In genomic region chr17:17525956-17526355, GRCh38 we compare ENCODE assay signal across 17 cellular contexts. TPM values are rescaled to one million over a fixed set of nuclear protein-coding genes. Genes with fewer than 3 reads are reported as not detected.
A peak's percentile ranks its signal among the peaks of the same experiment; 100 is the strongest.
DNase-seq lines count a peak whose midpoint lies in the region; ATAC-seq and TF ChIP-seq lines count a peak whose summit lies in the region.
"Had no signal": no experiment of that assay in that cellular context is flagged by ENCODE, and none has a peak within 500 bp of the region (broad histone marks: within the 10 kb centered on the region; RNA-seq: fewer than 3 reads in every experiment).

No MANE protein-coding gene starts in this region.

- peak overlapping the region; percentile 9 for H3K27ac Mint-ChIP-seq in progenitor cell of endocrine pancreas
- no peak overlapping the region for H3K27ac Mint-ChIP-seq in stimulated activated naive CD8-positive, alpha-beta T cell treated with anti-CD3 and anti-CD28 coated beads, Interleukin-15, amount 100 ng/mL, for 72 hours
- H3K27ac Mint-ChIP-seq: B cell; CD4-positive, alpha-beta T cell had no signal

- 34 to 47% methylated on average over 6 of the region's 6 CpGs for WGBS in testis, 2 donors

- H3K27me3 Mint-ChIP-seq in progenitor cell of endocrine pancreas = no peaks in the 10 kb centered on the region
- no peaks in the 10 kb centered on the region for H3K27me3 Mint-ChIP-seq in stimulated activated naive CD8-positive, alpha-beta T cell treated with anti-CD3 and anti-CD28 coated beads, Interleukin-15, amount 100 ng/mL, for 72 hours
- H3K27me3 Mint-ChIP-seq: B cell; CD4-positive, alpha-beta T cell; IgD-negative memory B cell had no signal

- TF ChIP-seq CTCF in right atrium auricular region (IDR thresholded peaks at IDR 0.05) = no peak
- TF ChIP-seq CTCF in progenitor cell of endocrine pancreas (IDR thresholded peaks at IDR 0.05; ENCODE audit: unreplicated experiment) = no peak
- no peak for TF ChIP-seq CTCF in testis (IDR thresholded peaks at IDR 0.05)

- peak overlapping the region; percentile 75 to 87 for H3K27ac ChIP-seq in right atrium auricular region
- H3K27ac ChIP-seq in testis = peak overlapping the region; percentile 18 to 56

- H3K4me3 ChIP-seq in right atrium auricular region = no peak overlapping the region
- no peak overlapping the region for H3K4me3 ChIP-seq in testis

- ATAC-seq in esophagus mucosa = peak; percentile 38
- ATAC-seq in stimulated activated naive CD8-positive, alpha-beta T cell treated with anti-CD3 and anti-CD28 coated beads, Interleukin-15, amount 100 ng/mL, for 72 hours = no peak
- ATAC-seq: PC-3 had no signal

- no peaks in the 10 kb centered on the region for H3K9me3 ChIP-seq in right atrium auricular region
- no peaks in the 10 kb centered on the region for H3K9me3 ChIP-seq in testis

- TF ChIP-seq POLR2A in testis (IDR thresholded peaks at IDR 0.05) = no peak

- no peaks in the 10 kb centered on the region for H3K9me3 Mint-ChIP-seq in progenitor cell of endocrine pancreas (ENCODE audit: low read depth)
- no peaks in the 10 kb centered on the region for H3K9me3 Mint-ChIP-seq in stimulated activated naive CD8-positive, alpha-beta T cell treated with anti-CD3 and anti-CD28 coated beads, Interleukin-15, amount 100 ng/mL, for 72 hours
- H3K9me3 Mint-ChIP-seq: CD4-positive, alpha-beta T cell; IgD-negative memory B cell had no signal

- peaks cover 0 to 39% of the 10 kb centered on the region in 2 donors for H3K4me1 ChIP-seq in right atrium auricular region
- H3K4me1 ChIP-seq in testis = peaks cover 41% of the 10 kb centered on the region

- peaks cover 3% of the 10 kb centered on the region for H3K36me3 Mint-ChIP-seq in progenitor cell of endocrine pancreas (ENCODE audit: insufficient read depth)
- H3K36me3 Mint-ChIP-seq: IgD-negative memory B cell had no signal

- H3K4me1 Mint-ChIP-seq in progenitor cell of endocrine pancreas (ENCODE audit: low read depth) = peaks cover 10% of the 10 kb centered on the region
- no peaks in the 10 kb centered on the region for H3K4me1 Mint-ChIP-seq in stimulated activated naive CD8-positive, alpha-beta T cell treated with anti-CD3 and anti-CD28 coated beads, Interleukin-15, amount 100 ng/mL, for 72 hours
- H3K4me1 Mint-ChIP-seq: B cell had no signal

- intact Hi-C loops in testis (cut with DNase I; ENCODE audit: low total_unique reads) = no loop called here

- no peak overlapping the region for H3K4me3 Mint-ChIP-seq in progenitor cell of endocrine pancreas (ENCODE audit: low read depth)
- H3K4me3 Mint-ChIP-seq in stimulated activated naive CD8-positive, alpha-beta T cell treated with anti-CD3 and anti-CD28 coated beads, Interleukin-15, amount 100 ng/mL, for 72 hours = no peak overlapping the region
- H3K4me3 Mint-ChIP-seq: B cell; CD4-positive, alpha-beta T cell; IgD-negative memory B cell had no signal

- H3K36me3 ChIP-seq in right atrium auricular region (no peaks in the 10 kb centered on the region), testis (ENCODE audit: low read depth, missing control alignments) (no peaks in the 10 kb centered on the region)

- no peak for DNase-seq in right atrium auricular region (ENCODE audit: low spot score)
- DNase-seq in progenitor cell of endocrine pancreas (ENCODE audit: low spot score, unreplicated experiment) = no peak
- peak; percentile 53 for DNase-seq in testis
- no peak for DNase-seq in stimulated activated naive CD8-positive, alpha-beta T cell treated with anti-CD3 and anti-CD28 coated beads, Interleukin-15, amount 100 ng/mL, for 72 hours
- DNase-seq in NCI-H146 (lab: John Stamatoyannopoulos, UW) = no peak
- no peak for DNase-seq in central memory CD4-positive, alpha-beta T cell
- DNase-seq: ACHN; Calu3; CD4-positive, alpha-beta T cell; DMS79; HCEC 1CT; NCI-H1417 treated with DMSO at 0.1 percent for 48 hours; PC-3 had no signal

- H3K27me3 ChIP-seq in right atrium auricular region (no peaks in the 10 kb centered on the region), testis (no peaks in the 10 kb centered on the region)

RNA-seq across cellular contexts. Expression of gene RASD1, which starts 29.8 kb away (rescaled TPM):
- total RNA-seq in esophagus mucosa = 0.60 TPM
- 100 to 1,000 TPM in 1 of 2 donors, 10 to 100 TPM in 1; 37.9 to 131 TPM for total RNA-seq in right atrium auricular region
- total RNA-seq in progenitor cell of endocrine pancreas = 4.6 and 5.6 TPM in 2 replicates
- total RNA-seq in testis = 100 to 1,000 TPM in 1 of 2 donors, 10 to 100 TPM in 1; 99.7 to 129 TPM
- 50.1 TPM for polyA plus RNA-seq in testis (ENCODE audit: insufficient read depth, low read depth, low replicate concordance)
- total RNA-seq: Calu3, LHCN-M2 had no signal

RNA-seq across cellular contexts. Expression of gene MED9, which starts 49.2 kb away (rescaled TPM):
- total RNA-seq in esophagus mucosa (6.5 TPM), right atrium auricular region (10 to 100 TPM; 36.7 to 41.0 TPM), progenitor cell of endocrine pancreas (17.0 and 17.7 TPM in 2 replicates), testis (10 to 100 TPM; 35.9 to 42.6 TPM)
- polyA plus RNA-seq in testis (ENCODE audit: insufficient read depth, low read depth, low replicate concordance) = 18.8 TPM
